ENCODE assay signal across 5 cellular contexts in genomic region chr3:154666542-154666941, GRCh38.
"Had no signal": no experiment of that assay in that cellular context is flagged by ENCODE, and none has a peak within 500 bp of the region (broad histone marks: within the 10 kb centered on the region; RNA-seq: fewer than 3 reads in every experiment).

No MANE protein-coding gene starts in this region.

- H3K4me3 Mint-ChIP-seq: H9 had no signal

- H3K27ac ChIP-seq: GM23248 had no signal

- H3K9me3 Mint-ChIP-seq: H9 had no signal

- H2AFZ ChIP-seq: GM23248 had no signal

- ATAC-seq: K562 had no signal

- H3K4me3 ChIP-seq: GM23248, K562 had no signal

- DNase-seq: GM23248, H9, HCEC 1CT, IMR-90 had no signal
